1 cellular context compared by ENCODE assay signal in genomic region chr10:91632671-91633550, GRCh38.
TF ChIP-seq lines count a peak whose summit lies in the region.

TSS of gene PPP1R3C (minus strand) at chr10:91633071. CDS start at chr10:91632969, 102 bp downstream.

TF ChIP-seq in HepG2, 621 proteins besides CTCF, POLR2A, EP300 and RAD21 (continued from another document and continues in another):
- TF ChIP-seq, protein P1, sequence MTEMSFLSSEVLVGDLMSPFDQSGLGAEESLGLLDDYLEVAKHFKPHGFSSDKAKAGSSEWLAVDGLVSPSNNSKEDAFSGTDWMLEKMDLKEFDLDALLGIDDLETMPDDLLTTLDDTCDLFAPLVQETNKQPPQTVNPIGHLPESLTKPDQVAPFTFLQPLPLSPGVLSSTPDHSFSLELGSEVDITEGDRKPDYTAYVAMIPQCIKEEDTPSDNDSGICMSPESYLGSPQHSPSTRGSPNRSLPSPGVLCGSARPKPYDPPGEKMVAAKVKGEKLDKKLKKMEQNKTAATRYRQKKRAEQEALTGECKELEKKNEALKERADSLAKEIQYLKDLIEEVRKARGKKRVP (CRISPR knock-in tag; IDR thresholded peaks at IDR 0.05) = peak in 1 of 2 experiments; percentile 81; a peak in 2 of 4 replicates
- TF ChIP-seq, protein P2, sequence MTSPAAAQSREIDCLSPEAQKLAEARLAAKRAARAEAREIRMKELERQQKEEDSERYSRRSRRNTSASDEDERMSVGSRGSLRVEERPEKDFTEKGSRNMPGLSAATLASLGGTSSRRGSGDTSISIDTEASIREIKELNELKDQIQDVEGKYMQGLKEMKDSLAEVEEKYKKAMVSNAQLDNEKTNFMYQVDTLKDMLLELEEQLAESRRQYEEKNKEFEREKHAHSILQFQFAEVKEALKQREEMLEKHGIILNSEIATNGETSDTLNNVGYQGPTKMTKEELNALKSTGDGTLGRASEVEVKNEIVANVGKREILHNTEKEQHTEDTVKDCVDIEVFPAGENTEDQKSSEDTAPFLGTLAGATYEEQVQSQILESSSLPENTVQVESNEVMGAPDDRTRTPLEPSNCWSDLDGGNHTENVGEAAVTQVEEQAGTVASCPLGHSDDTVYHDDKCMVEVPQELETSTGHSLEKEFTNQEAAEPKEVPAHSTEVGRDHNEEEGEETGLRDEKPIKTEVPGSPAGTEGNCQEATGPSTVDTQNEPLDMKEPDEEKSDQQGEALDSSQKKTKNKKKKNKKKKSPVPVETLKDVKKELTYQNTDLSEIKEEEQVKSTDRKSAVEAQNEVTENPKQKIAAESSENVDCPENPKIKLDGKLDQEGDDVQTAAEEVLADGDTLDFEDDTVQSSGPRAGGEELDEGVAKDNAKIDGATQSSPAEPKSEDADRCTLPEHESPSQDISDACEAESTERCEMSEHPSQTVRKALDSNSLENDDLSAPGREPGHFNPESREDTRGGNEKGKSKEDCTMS (CRISPR knock-in tag; conservative IDR thresholded peaks at IDR 0.05) = no peak
- TF ChIP-seq KDM5B (CRISPR knock-in tag; IDR thresholded peaks at IDR 0.05; ENCODE audit: borderline replicate concordance) (peak; percentile 95; the same call in 1 of the 2 replicates), RERE (CRISPR knock-in tag; IDR thresholded peaks at IDR 0.05; ENCODE audit: low read depth) (peak; percentile 50; the same call in 1 of the 2 replicates), ZSCAN9 (CRISPR knock-in tag; IDR thresholded peaks at IDR 0.05; ENCODE audit: borderline replicate concordance) (peak; percentile 95), ZNF788 (CRISPR knock-in tag; IDR thresholded peaks at IDR 0.05; ENCODE audit: borderline replicate concordance) (peak; percentile 98; the same call in 1 of the 2 replicates), GRHL1 (CRISPR knock-in tag; conservative IDR thresholded peaks at IDR 0.05) (no peak), WIZ (CRISPR knock-in tag; IDR thresholded peaks at IDR 0.05) (peak; percentile 57; the same call in 1 of the 2 replicates), ZNF501 (CRISPR knock-in tag; IDR thresholded peaks at IDR 0.05) (peak; percentile 97), FOSL2 (CRISPR knock-in tag; IDR thresholded peaks at IDR 0.05) (peak; percentile 28), MED8 (CRISPR knock-in tag; IDR thresholded peaks at IDR 0.05; ENCODE audit: insufficient replicate concordance) (no peak), RFXANK (CRISPR knock-in tag; IDR thresholded peaks at IDR 0.05) (peak; percentile 74; the same call in 1 of the 2 replicates), ZNF484 (CRISPR knock-in tag; IDR thresholded peaks at IDR 0.05; ENCODE audit: borderline replicate concordance, low read depth) (no peak), ZNF292 (CRISPR knock-in tag; IDR thresholded peaks at IDR 0.05; ENCODE audit: borderline replicate concordance, low read depth) (peak; percentile 87), ZNF468 (CRISPR knock-in tag; IDR thresholded peaks at IDR 0.05) (peak; percentile 94), TFDP1 (CRISPR knock-in tag; IDR thresholded peaks at IDR 0.05; ENCODE audit: borderline replicate concordance) (peak; percentile 83; the same call in 1 of the 2 replicates), SMAD3 (CRISPR knock-in tag; IDR thresholded peaks at IDR 0.05) (peak; percentile 87; the same call in 1 of the 2 replicates), ZBTB14 (CRISPR knock-in tag; IDR thresholded peaks at IDR 0.05) (peak; percentile 64), TCF7 (IDR thresholded peaks at IDR 0.05; ENCODE audit: low read depth) (no peak), PBX3 (CRISPR knock-in tag; IDR thresholded peaks at IDR 0.05; ENCODE audit: borderline replicate concordance) (0 out of 2 replicates have a peak, but pooled peaks have one; percentile 64)
- TF ChIP-seq, protein P3, sequence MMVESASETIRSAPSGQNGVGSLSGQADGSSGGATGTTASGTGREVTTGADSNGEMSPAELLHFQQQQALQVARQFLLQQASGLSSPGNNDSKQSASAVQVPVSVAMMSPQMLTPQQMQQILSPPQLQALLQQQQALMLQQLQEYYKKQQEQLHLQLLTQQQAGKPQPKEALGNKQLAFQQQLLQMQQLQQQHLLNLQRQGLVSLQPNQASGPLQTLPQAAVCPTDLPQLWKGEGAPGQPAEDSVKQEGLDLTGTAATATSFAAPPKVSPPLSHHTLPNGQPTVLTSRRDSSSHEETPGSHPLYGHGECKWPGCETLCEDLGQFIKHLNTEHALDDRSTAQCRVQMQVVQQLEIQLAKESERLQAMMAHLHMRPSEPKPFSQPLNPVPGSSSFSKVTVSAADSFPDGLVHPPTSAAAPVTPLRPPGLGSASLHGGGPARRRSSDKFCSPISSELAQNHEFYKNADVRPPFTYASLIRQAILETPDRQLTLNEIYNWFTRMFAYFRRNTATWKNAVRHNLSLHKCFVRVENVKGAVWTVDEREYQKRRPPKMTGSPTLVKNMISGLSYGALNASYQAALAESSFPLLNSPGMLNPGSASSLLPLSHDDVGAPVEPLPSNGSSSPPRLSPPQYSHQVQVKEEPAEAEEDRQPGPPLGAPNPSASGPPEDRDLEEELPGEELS (CRISPR knock-in tag; IDR thresholded peaks at IDR 0.05) = peak; percentile 56
- TF ChIP-seq, protein P4, sequence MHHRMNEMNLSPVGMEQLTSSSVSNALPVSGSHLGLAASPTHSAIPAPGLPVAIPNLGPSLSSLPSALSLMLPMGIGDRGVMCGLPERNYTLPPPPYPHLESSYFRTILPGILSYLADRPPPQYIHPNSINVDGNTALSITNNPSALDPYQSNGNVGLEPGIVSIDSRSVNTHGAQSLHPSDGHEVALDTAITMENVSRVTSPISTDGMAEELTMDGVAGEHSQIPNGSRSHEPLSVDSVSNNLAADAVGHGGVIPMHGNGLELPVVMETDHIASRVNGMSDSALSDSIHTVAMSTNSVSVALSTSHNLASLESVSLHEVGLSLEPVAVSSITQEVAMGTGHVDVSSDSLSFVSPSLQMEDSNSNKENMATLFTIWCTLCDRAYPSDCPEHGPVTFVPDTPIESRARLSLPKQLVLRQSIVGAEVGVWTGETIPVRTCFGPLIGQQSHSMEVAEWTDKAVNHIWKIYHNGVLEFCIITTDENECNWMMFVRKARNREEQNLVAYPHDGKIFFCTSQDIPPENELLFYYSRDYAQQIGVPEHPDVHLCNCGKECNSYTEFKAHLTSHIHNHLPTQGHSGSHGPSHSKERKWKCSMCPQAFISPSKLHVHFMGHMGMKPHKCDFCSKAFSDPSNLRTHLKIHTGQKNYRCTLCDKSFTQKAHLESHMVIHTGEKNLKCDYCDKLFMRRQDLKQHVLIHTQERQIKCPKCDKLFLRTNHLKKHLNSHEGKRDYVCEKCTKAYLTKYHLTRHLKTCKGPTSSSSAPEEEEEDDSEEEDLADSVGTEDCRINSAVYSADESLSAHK (CRISPR knock-in tag; IDR thresholded peaks at IDR 0.05; ENCODE audit: borderline replicate concordance) = no peak
- TF ChIP-seq, protein P5, sequence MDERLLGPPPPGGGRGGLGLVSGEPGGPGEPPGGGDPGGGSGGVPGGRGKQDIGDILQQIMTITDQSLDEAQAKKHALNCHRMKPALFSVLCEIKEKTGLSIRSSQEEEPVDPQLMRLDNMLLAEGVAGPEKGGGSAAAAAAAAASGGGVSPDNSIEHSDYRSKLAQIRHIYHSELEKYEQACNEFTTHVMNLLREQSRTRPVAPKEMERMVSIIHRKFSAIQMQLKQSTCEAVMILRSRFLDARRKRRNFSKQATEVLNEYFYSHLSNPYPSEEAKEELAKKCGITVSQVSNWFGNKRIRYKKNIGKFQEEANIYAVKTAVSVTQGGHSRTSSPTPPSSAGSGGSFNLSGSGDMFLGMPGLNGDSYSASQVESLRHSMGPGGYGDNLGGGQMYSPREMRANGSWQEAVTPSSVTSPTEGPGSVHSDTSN (CRISPR knock-in tag; IDR thresholded peaks at IDR 0.05) = no peak
- TF ChIP-seq, protein P6, sequence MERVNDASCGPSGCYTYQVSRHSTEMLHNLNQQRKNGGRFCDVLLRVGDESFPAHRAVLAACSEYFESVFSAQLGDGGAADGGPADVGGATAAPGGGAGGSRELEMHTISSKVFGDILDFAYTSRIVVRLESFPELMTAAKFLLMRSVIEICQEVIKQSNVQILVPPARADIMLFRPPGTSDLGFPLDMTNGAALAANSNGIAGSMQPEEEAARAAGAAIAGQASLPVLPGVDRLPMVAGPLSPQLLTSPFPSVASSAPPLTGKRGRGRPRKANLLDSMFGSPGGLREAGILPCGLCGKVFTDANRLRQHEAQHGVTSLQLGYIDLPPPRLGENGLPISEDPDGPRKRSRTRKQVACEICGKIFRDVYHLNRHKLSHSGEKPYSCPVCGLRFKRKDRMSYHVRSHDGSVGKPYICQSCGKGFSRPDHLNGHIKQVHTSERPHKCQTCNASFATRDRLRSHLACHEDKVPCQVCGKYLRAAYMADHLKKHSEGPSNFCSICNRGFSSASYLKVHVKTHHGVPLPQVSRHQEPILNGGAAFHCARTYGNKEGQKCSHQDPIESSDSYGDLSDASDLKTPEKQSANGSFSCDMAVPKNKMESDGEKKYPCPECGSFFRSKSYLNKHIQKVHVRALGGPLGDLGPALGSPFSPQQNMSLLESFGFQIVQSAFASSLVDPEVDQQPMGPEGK (CRISPR knock-in tag; IDR thresholded peaks at IDR 0.05) = peak; percentile 78
- TF ChIP-seq, protein P7, sequence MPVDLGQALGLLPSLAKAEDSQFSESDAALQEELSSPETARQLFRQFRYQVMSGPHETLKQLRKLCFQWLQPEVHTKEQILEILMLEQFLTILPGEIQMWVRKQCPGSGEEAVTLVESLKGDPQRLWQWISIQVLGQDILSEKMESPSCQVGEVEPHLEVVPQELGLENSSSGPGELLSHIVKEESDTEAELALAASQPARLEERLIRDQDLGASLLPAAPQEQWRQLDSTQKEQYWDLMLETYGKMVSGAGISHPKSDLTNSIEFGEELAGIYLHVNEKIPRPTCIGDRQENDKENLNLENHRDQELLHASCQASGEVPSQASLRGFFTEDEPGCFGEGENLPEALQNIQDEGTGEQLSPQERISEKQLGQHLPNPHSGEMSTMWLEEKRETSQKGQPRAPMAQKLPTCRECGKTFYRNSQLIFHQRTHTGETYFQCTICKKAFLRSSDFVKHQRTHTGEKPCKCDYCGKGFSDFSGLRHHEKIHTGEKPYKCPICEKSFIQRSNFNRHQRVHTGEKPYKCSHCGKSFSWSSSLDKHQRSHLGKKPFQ (CRISPR knock-in tag; IDR thresholded peaks at IDR 0.05; ENCODE audit: insufficient replicate concordance) = peak; percentile 97
